In the genomic region with DNA sequence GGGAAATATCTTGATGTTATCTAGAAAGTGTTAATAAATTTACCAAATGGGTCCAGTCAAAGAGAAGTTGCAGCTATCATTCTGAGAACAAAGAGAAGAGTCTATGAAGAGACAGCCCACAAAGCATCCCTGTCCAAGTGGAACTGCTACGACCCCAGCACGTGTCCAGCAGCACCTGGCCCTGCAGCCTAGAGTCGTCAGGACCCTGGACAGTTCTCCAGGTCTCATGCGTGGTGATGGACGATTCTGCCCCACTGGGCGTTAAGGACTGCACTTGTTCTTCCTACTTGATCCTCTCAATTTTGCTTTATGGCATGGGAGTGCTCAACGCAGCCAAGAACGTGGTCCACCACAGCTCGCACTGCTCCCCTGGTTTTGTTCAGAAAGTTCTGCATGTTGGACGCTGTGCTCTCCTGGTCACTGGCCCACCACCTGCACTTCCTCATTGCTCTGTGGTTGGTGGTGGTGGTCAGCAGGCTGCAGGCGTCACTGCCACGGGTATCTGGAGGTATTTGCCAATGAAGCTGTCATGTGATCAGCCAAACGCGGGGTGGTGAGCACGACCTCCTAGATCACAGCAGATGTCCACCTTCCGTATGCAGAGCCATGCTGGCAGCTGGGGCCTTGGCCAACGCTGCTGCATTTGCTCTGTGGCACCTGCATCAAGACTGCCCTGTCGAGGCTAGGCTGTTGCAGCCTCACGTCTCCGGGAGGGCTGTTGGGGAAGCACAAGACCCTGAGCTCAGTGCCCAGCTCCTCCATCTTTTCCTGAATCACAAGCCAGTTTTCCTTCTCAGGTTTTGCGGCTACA, we compare ENCODE assay signal across 14 cellular contexts.
DNase-seq lines count a peak whose midpoint lies in the region; ATAC-seq and TF ChIP-seq lines count a peak whose summit lies in the region.
"Had no signal": no experiment of that assay in that cellular context is flagged by ENCODE, and none has a peak within 500 bp of the region (broad histone marks: within the 10 kb centered on the region; RNA-seq: fewer than 3 reads in every experiment).

No MANE protein-coding gene starts in this region.

- no peaks in the 10 kb centered on the region for H4K20me1 ChIP-seq in OCI-LY7 (ENCODE audit: insufficient read depth, low read length)

- H3K4me3 Mint-ChIP-seq in activated naive CD4-positive, alpha-beta T cell treated with anti-CD3 and anti-CD28 coated beads for 36 hours = no peak overlapping the region
- H3K4me3 Mint-ChIP-seq in endothelial cell (ENCODE audit: unreplicated experiment) = no peak overlapping the region
- H3K4me3 Mint-ChIP-seq: activated naive CD8-positive, alpha-beta T cell treated with anti-CD3 and anti-CD28 coated beads, Interleukin-2, amount 50 U/mL, for 24 hours had no signal

- TF ChIP-seq CTCF in OCI-LY7 (conservative IDR thresholded peaks at IDR 0.05; ENCODE audit: low read length) = no peak
- TF ChIP-seq CTCF in endothelial cell (IDR thresholded peaks at IDR 0.05; ENCODE audit: unreplicated experiment) = no peak
- no peak for TF ChIP-seq CTCF in gastrocnemius medialis (IDR thresholded peaks at IDR 0.05 in 4 of 5, conservative IDR thresholded peaks at IDR 0.05 in 1 of 5)

- H3K9me2 ChIP-seq in OCI-LY7 (ENCODE audit: insufficient read depth, low read length) = no peaks in the 10 kb centered on the region

- H3K9me3 Mint-ChIP-seq in activated naive CD4-positive, alpha-beta T cell treated with anti-CD3 and anti-CD28 coated beads for 36 hours = peaks cover 4% of the 10 kb centered on the region
- H3K9me3 Mint-ChIP-seq in endothelial cell (ENCODE audit: unreplicated experiment) = no peaks in the 10 kb centered on the region

- in situ Hi-C loops in gastrocnemius medialis (cut with MboI; ENCODE audit: low sequenced_read_pairs in 4 of 4) = no loop called here

- no peak overlapping the region for H3K27ac Mint-ChIP-seq in activated naive CD4-positive, alpha-beta T cell treated with anti-CD3 and anti-CD28 coated beads for 36 hours
- no peak overlapping the region for H3K27ac Mint-ChIP-seq in endothelial cell (ENCODE audit: unreplicated experiment)
- H3K27ac Mint-ChIP-seq: activated naive CD8-positive, alpha-beta T cell treated with anti-CD3 and anti-CD28 coated beads, Interleukin-2, amount 50 U/mL, for 24 hours had no signal

- H3K27me3 Mint-ChIP-seq in activated naive CD4-positive, alpha-beta T cell treated with anti-CD3 and anti-CD28 coated beads for 36 hours (ENCODE audit: low read depth) = no peaks in the 10 kb centered on the region
- H3K27me3 Mint-ChIP-seq in endothelial cell (ENCODE audit: unreplicated experiment) = peaks cover 3% of the 10 kb centered on the region
- H3K27me3 Mint-ChIP-seq: activated naive CD8-positive, alpha-beta T cell treated with anti-CD3 and anti-CD28 coated beads, Interleukin-2, amount 50 U/mL, for 24 hours had no signal

- ATAC-seq in gastrocnemius medialis = no peak
- ATAC-seq: activated naive CD8-positive, alpha-beta T cell treated with anti-CD3 and anti-CD28 coated beads, Interleukin-2, amount 50 U/mL, for 24 hours; Right ventricle myocardium inferior had no signal

- POLR2A ChIA-PET in OCI-LY7 (lab: Charles Lee) = no interaction called here

- CTCF ChIA-PET in activated naive CD4-positive, alpha-beta T cell treated with anti-CD3 and anti-CD28 coated beads for 36 hours (lab: Charles Lee) = no interaction called here
- CTCF ChIA-PET in OCI-LY7 (lab: Charles Lee; ENCODE audit: unreplicated experiment) = no interaction called here

- DNase-seq in activated naive CD4-positive, alpha-beta T cell treated with anti-CD3 and anti-CD28 coated beads for 36 hours = peak; percentile 37
- no peak for DNase-seq in activated naive CD4-positive, alpha-beta T cell (lab: John Stamatoyannopoulos, UW)
- DNase-seq in OCI-LY7 (ENCODE audit: low spot score) (peak; percentile 8), endothelial cell (ENCODE audit: low spot score) (peak; percentile 71), NCI-H1105 treated with DMSO at 0.1 percent for 48 hours (lab: John Stamatoyannopoulos, UW) (no peak), T-helper 9 cell (no peak), gastrocnemius medialis (no peak)
- peak; percentile 26 for DNase-seq in stimulated activated CD8-positive, alpha-beta memory T cell treated with anti-CD3 and anti-CD28 coated beads, Interleukin-4, amount 100 ng/mL, for 48 hours
- DNase-seq: activated CD4-positive, alpha-beta T cell treated with anti-CD3 and anti-CD28 coated beads for 4 hours; activated naive CD8-positive, alpha-beta T cell treated with anti-CD3 and anti-CD28 coated beads, Interleukin-2, amount 50 U/mL, for 24 hours; NCI-H187 treated with DMSO at 0.1 percent for 48 hours; occipital lobe; stimulated activated CD4-positive, alpha-beta T cell treated with anti-CD3 and anti-CD28 coated beads, Interleukin-4, amount 100 ng/mL, for 1 hour had no signal

- no peaks in the 10 kb centered on the region for H3K79me2 ChIP-seq in OCI-LY7 (ENCODE audit: insufficient read depth, low read depth, low read length)

- intact Hi-C loops in activated naive CD4-positive, alpha-beta T cell treated with anti-CD3 and anti-CD28 coated beads for 36 hours (cut with micrococcal nuclease) = no loop called here
- intact Hi-C loops in OCI-LY7 (cut with micrococcal nuclease; ENCODE audit: unreplicated experiment) (no loop called here), gastrocnemius medialis (cut with DNase I; ENCODE audit: low total_unique reads) (no loop called here)

- no peak overlapping the region for H2AFZ ChIP-seq in OCI-LY7 (ENCODE audit: low read length)

- no peak overlapping the region for H3K27ac ChIP-seq in OCI-LY7 (ENCODE audit: low read depth, low read length, poor library complexity, severe bottlenecking)
- H3K27ac ChIP-seq in gastrocnemius medialis = no peak overlapping the region

- no peaks in the 10 kb centered on the region for H3K4me1 ChIP-seq in OCI-LY7 (ENCODE audit: insufficient read depth, low read length, poor library complexity, severe bottlenecking)
- H3K4me1 ChIP-seq in gastrocnemius medialis = no peaks in the 10 kb centered on the region

- no peaks in the 10 kb centered on the region for H3K36me3 ChIP-seq in OCI-LY7 (ENCODE audit: insufficient read depth, low read length)
- no peaks in the 10 kb centered on the region for H3K36me3 ChIP-seq in gastrocnemius medialis

- no peaks in the 10 kb centered on the region for H3K4me1 Mint-ChIP-seq in activated naive CD4-positive, alpha-beta T cell treated with anti-CD3 and anti-CD28 coated beads for 36 hours (ENCODE audit: low read depth)
- H3K4me1 Mint-ChIP-seq in endothelial cell (ENCODE audit: unreplicated experiment) = peaks cover 16% of the 10 kb centered on the region
- H3K4me1 Mint-ChIP-seq: activated naive CD8-positive, alpha-beta T cell treated with anti-CD3 and anti-CD28 coated beads, Interleukin-2, amount 50 U/mL, for 24 hours had no signal

- H3K4me2 ChIP-seq in OCI-LY7 (ENCODE audit: low read length) = no peak overlapping the region

- H3K27me3 ChIP-seq in gastrocnemius medialis = no peaks in the 10 kb centered on the region

- no peaks in the 10 kb centered on the region for H3K9me3 ChIP-seq in OCI-LY7 (ENCODE audit: low read length)
- H3K9me3 ChIP-seq in gastrocnemius medialis = peaks cover 0 to 3% (median 0%) of the 10 kb centered on the region in 3 donors

- H3K36me3 Mint-ChIP-seq in activated naive CD4-positive, alpha-beta T cell treated with anti-CD3 and anti-CD28 coated beads for 36 hours (ENCODE audit: low read depth) = no peaks in the 10 kb centered on the region
- no peaks in the 10 kb centered on the region for H3K36me3 Mint-ChIP-seq in endothelial cell (ENCODE audit: low read depth, unreplicated experiment)

- BruUV-seq in OCI-LY7 (replicated peaks; lab: Mats Ljungman, UMichigan) = no TSS peak

- no peak overlapping the region for H3K4me3 ChIP-seq in OCI-LY7 (ENCODE audit: low read depth, low read length, poor library complexity, severe bottlenecking)
- no peak overlapping the region for H3K4me3 ChIP-seq in gastrocnemius medialis

- TF ChIP-seq POLR2A in gastrocnemius medialis (IDR thresholded peaks at IDR 0.05) = no peak

Comparison
In these comparisons a context has a peak if more than half of its experiments do, and no peak if none do; other contexts are left out.
1. DNase-seq: peak in activated naive CD4-positive, alpha-beta T cell treated with anti-CD3 and anti-CD28 coated beads for 36 hours (single experiment), OCI-LY7 (single experiment), endothelial cell (single experiment) and stimulated activated CD8-positive, alpha-beta memory T cell treated with anti-CD3 and anti-CD28 coated beads, Interleukin-4, amount 100 ng/mL, for 48 hours (single experiment); none in activated naive CD4-positive, alpha-beta T cell (0 of 4), NCI-H1105 treated with DMSO at 0.1 percent for 48 hours (single experiment), T-helper 9 cell (single experiment) and gastrocnemius medialis (0 of 2).